ENCODE assay signal across 23 cellular contexts in genomic region chr13:47549219-47549752, GRCh38.
A peak's percentile ranks its signal among the peaks of the same experiment; 100 is the strongest.
DNase-seq lines count a peak whose midpoint lies in the region; ATAC-seq and TF ChIP-seq lines count a peak whose summit lies in the region.
"Had no signal": no experiment of that assay in that cellular context is flagged by ENCODE, and none has a peak within 500 bp of the region (broad histone marks: within the 10 kb centered on the region; RNA-seq: fewer than 3 reads in every experiment).

No MANE protein-coding gene starts in this region.

- H3K9me3 Mint-ChIP-seq in chondrocyte (ENCODE audit: low read depth) (peaks cover 3% of the 10 kb centered on the region), nephron progenitor cell (no peaks in the 10 kb centered on the region)
- H3K9me3 Mint-ChIP-seq: activated T-cell treated with anti-CD3 and anti-CD28 coated beads, Interleukin-2, amount 50 U/mL, for 24 hours; IgD-negative memory B cell; T-helper 1 cell treated with Interleukin-12 subunit alpha and Interleukin-12 subunit beta and Interleukin-4 antibody, amounts not matched to agents 30 μg/mL and 1 μg/mL, for 36 hours had no signal

- no peak for ATAC-seq in sciatic nerve
- ATAC-seq: activated CD4-positive, alpha-beta T cell treated with anti-CD3 and anti-CD28 coated beads for 36 hours; heart left ventricle; left lung had no signal

- H3K36me3 Mint-ChIP-seq in chondrocyte (ENCODE audit: low read depth) = no peaks in the 10 kb centered on the region
- no peaks in the 10 kb centered on the region for H3K36me3 Mint-ChIP-seq in nephron progenitor cell (ENCODE audit: low read depth)
- H3K36me3 Mint-ChIP-seq: IgD-negative memory B cell, immature natural killer cell had no signal

- intact Hi-C loops in sciatic nerve (cut with DNase I) = no loop called here

- H3K4me1 Mint-ChIP-seq in chondrocyte (ENCODE audit: low read depth) = peaks cover 4% of the 10 kb centered on the region
- peaks cover 60% of the 10 kb centered on the region for H3K4me1 Mint-ChIP-seq in nephron progenitor cell
- H3K4me1 Mint-ChIP-seq: activated CD4-positive, alpha-beta T cell treated with anti-CD3 and anti-CD28 coated beads for 36 hours; IgD-negative memory B cell; immature natural killer cell had no signal

- DNase-seq in ELR (ENCODE audit: low read depth) (peak; percentile 7), HT-29 (ENCODE audit: low spot score) (peak; percentile 14), chondrocyte (ENCODE audit: low spot score) (no peak), nephron progenitor cell (no peak), sciatic nerve (ENCODE audit: low spot score) (no peak), NOMO-1 treated with DMSO at 0.1 percent for 48 hours (lab: John Stamatoyannopoulos, UW; ENCODE audit: unreplicated experiment) (no peak), NCI-H128 (lab: John Stamatoyannopoulos, UW; ENCODE audit: unreplicated experiment) (no peak)
- DNase-seq: activated CD4-positive, alpha-beta T cell treated with anti-CD3 and anti-CD28 coated beads for 36 hours; activated CD8-positive, alpha-beta memory T cell treated with anti-CD3 and anti-CD28 coated beads for 24 hours; activated naive CD4-positive, alpha-beta T cell treated with Interleukin-2 at 50 U/mL for 16 hours; activated T-cell treated with anti-CD3 and anti-CD28 coated beads, Interleukin-2, amount 50 U/mL, for 24 hours; AML-193; dermis blood vessel endothelial cell; heart left ventricle; immature natural killer cell; left lung; MM.1S; NCI-H1694; NCI-H526 treated with DMSO at 0.1 percent for 48 hours; testis had no signal

- peak; percentile 18 for TF ChIP-seq CTCF in chondrocyte (IDR thresholded peaks at IDR 0.05)
- TF ChIP-seq CTCF in nephron progenitor cell (IDR thresholded peaks at IDR 0.05) = peak; percentile 7

- H3K4me3 Mint-ChIP-seq in chondrocyte (ENCODE audit: unreplicated experiment) (no peak overlapping the region), nephron progenitor cell (no peak overlapping the region)
- H3K4me3 Mint-ChIP-seq: activated CD4-positive, alpha-beta T cell treated with anti-CD3 and anti-CD28 coated beads for 36 hours; activated T-cell treated with anti-CD3 and anti-CD28 coated beads, Interleukin-2, amount 50 U/mL, for 24 hours; IgD-negative memory B cell; immature natural killer cell; T-helper 1 cell treated with Interleukin-12 subunit alpha and Interleukin-12 subunit beta and Interleukin-4 antibody, amounts not matched to agents 30 μg/mL and 1 μg/mL, for 36 hours had no signal

- H3K27me3 Mint-ChIP-seq in chondrocyte (ENCODE audit: low read depth) = peaks cover 2% of the 10 kb centered on the region
- peaks cover 10% of the 10 kb centered on the region for H3K27me3 Mint-ChIP-seq in nephron progenitor cell (ENCODE audit: low read depth, poor library complexity)
- H3K27me3 Mint-ChIP-seq: activated T-cell treated with anti-CD3 and anti-CD28 coated beads, Interleukin-2, amount 50 U/mL, for 24 hours; progenitor cell of endocrine pancreas had no signal

- H3K27ac Mint-ChIP-seq in chondrocyte (ENCODE audit: unreplicated experiment) (no peak overlapping the region), nephron progenitor cell (peak overlapping the region; percentile 79)
- H3K27ac Mint-ChIP-seq: activated CD4-positive, alpha-beta T cell treated with anti-CD3 and anti-CD28 coated beads for 36 hours; activated T-cell treated with anti-CD3 and anti-CD28 coated beads, Interleukin-2, amount 50 U/mL, for 24 hours; IgD-negative memory B cell; immature natural killer cell; progenitor cell of endocrine pancreas; T-helper 1 cell treated with Interleukin-12 subunit alpha and Interleukin-12 subunit beta and Interleukin-4 antibody, amounts not matched to agents 30 μg/mL and 1 μg/mL, for 36 hours had no signal

Comparison
In these comparisons a context has a peak if more than half of its experiments do, and no peak if none do; other contexts are left out.
1. DNase-seq: peak in ELR (single experiment) and HT-29 (single experiment); none in chondrocyte (single experiment), nephron progenitor cell (single experiment), sciatic nerve (single experiment), NOMO-1 treated with DMSO at 0.1 percent for 48 hours (single experiment) and NCI-H128 (single experiment).